1 cellular context compared by ENCODE assay signal in the genomic region with DNA sequence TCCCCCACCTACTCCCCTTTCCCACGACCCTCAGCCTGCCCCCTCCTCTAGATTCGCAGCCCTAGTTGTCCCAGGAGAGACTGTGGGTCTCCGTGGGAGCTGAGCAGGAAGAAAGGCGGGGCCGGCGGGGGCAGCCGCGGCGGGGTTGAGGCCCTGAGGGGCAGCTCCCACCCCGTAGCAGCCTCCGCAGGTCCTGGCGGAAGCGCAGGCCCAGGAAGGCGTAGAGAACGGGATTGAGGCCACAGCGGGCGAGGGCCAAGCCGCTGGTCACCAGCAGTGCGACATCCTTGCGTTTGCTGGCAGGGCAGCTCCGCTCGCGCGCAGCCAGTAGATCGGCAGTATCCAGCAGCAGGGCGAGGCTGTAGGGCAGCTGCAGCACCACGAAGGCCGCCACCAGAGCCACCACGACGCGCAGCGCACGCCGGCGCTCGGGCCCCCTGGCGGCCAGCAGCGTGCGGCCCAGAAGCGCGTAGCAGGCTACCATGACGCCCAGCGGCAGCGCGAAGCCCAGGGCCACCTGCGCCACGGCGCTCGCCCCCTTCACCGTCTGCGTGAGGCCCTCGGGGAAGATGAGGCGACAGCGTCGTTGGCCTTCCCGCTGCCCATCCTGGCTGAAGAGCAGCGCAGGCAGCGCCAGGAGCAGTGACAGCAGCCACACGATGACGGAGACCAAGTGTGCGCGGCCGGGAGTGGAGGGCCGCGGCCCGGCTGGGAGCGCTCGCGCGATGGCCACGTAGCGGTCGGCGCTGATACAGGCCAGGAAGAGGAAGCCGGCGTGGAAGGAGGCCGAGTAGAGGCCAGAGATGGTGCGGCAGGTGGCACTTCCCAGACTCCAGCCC.
A peak's percentile ranks its signal among the peaks of the same experiment; 100 is the strongest.
TF ChIP-seq lines count a peak whose summit lies in the region.

No MANE protein-coding gene starts in this region.

TF ChIP-seq in HEK293, 187 proteins besides CTCF, POLR2A, EP300 and RAD21 (continued from another document and continues in another):
- TF ChIP-seq, protein P1, sequence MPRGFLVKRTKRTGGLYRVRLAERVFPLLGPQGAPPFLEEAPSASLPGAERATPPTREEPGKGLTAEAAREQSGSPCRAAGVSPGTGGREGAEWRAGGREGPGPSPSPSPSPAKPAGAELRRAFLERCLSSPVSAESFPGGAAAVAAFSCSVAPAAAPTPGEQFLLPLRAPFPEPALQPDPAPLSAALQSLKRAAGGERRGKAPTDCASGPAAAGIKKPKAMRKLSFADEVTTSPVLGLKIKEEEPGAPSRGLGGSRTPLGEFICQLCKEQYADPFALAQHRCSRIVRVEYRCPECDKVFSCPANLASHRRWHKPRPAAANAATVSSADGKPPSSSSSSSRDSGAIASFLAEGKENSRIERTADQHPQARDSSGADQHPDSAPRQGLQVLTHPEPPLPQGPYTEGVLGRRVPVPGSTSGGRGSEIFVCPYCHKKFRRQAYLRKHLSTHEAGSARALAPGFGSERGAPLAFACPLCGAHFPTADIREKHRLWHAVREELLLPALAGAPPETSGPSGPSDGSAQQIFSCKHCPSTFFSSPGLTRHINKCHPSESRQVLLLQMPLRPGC (tag by site-specific recombination; IDR thresholded peaks at IDR 0.05) = peak; percentile 15; the same call in 1 of the 2 replicates
- TF ChIP-seq, protein P2, sequence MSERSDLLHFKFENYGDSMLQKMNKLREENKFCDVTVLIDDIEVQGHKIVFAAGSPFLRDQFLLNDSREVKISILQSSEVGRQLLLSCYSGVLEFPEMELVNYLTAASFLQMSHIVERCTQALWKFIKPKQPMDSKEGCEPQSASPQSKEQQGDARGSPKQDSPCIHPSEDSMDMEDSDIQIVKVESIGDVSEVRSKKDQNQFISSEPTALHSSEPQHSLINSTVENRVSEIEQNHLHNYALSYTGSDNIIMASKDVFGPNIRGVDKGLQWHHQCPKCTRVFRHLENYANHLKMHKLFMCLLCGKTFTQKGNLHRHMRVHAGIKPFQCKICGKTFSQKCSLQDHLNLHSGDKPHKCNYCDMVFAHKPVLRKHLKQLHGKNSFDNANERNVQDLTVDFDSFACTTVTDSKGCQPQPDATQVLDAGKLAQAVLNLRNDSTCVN (tag by site-specific recombination; optimal IDR thresholded peaks at IDR 0.05) = peak; percentile 87
- no peak for TF ChIP-seq ZFP41 (tag by site-specific recombination; IDR thresholded peaks at IDR 0.05; ENCODE audit: borderline replicate concordance)
- TF ChIP-seq, protein P3, sequence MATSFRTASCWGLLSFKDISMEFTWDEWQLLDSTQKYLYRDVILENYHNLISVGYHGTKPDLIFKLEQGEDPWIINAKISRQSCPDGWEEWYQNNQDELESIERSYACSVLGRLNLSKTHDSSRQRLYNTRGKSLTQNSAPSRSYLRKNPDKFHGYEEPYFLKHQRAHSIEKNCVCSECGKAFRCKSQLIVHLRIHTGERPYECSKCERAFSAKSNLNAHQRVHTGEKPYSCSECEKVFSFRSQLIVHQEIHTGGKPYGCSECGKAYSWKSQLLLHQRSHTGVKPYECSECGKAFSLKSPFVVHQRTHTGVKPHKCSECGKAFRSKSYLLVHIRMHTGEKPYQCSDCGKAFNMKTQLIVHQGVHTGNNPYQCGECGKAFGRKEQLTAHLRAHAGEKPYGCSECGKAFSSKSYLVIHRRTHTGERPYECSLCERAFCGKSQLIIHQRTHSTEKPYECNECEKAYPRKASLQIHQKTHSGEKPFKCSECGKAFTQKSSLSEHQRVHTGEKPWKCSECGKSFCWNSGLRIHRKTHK (tag by site-specific recombination; IDR thresholded peaks at IDR 0.05) = no peak
- TF ChIP-seq, protein P4, sequence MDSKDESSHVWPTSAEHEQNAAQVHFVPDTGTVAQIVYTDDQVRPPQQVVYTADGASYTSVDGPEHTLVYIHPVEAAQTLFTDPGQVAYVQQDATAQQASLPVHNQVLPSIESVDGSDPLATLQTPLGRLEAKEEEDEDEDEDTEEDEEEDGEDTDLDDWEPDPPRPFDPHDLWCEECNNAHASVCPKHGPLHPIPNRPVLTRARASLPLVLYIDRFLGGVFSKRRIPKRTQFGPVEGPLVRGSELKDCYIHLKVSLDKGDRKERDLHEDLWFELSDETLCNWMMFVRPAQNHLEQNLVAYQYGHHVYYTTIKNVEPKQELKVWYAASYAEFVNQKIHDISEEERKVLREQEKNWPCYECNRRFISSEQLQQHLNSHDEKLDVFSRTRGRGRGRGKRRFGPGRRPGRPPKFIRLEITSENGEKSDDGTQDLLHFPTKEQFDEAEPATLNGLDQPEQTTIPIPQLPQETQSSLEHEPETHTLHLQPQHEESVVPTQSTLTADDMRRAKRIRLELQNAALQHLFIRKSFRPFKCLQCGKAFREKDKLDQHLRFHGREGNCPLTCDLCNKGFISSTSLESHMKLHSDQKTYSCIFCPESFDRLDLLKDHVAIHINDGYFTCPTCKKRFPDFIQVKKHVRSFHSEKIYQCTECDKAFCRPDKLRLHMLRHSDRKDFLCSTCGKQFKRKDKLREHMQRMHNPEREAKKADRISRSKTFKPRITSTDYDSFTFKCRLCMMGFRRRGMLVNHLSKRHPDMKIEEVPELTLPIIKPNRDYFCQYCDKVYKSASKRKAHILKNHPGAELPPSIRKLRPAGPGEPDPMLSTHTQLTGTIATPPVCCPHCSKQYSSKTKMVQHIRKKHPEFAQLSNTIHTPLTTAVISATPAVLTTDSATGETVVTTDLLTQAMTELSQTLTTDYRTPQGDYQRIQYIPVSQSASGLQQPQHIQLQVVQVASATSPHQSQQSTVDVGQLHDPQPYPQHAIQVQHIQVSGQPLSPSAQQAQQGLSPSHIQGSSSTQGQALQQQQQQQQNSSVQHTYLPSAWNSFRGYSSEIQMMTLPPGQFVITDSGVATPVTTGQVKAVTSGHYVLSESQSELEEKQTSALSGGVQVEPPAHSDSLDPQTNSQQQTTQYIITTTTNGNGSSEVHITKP (tag by site-specific recombination; IDR thresholded peaks at IDR 0.05) = no peak
- no peak for TF ChIP-seq ZNF558 (tag by site-specific recombination; IDR thresholded peaks at IDR 0.05)
- TF ChIP-seq, protein P5, sequence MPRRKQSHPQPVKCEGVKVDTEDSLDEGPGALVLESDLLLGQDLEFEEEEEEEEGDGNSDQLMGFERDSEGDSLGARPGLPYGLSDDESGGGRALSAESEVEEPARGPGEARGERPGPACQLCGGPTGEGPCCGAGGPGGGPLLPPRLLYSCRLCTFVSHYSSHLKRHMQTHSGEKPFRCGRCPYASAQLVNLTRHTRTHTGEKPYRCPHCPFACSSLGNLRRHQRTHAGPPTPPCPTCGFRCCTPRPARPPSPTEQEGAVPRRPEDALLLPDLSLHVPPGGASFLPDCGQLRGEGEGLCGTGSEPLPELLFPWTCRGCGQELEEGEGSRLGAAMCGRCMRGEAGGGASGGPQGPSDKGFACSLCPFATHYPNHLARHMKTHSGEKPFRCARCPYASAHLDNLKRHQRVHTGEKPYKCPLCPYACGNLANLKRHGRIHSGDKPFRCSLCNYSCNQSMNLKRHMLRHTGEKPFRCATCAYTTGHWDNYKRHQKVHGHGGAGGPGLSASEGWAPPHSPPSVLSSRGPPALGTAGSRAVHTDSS (tag by site-specific recombination; IDR thresholded peaks at IDR 0.05) = no peak
- no peak; the same call in 1 of the 2 replicates for TF ChIP-seq KLF1 (tag by site-specific recombination; IDR thresholded peaks at IDR 0.05)
- TF ChIP-seq HOXD13 (CRISPR knock-in tag; IDR thresholded peaks at IDR 0.05; ENCODE audit: borderline replicate concordance) = no peak
- TF ChIP-seq ZNF214 (tag by site-specific recombination; IDR thresholded peaks at IDR 0.05; ENCODE audit: borderline replicate concordance) = no peak
- TF ChIP-seq, protein P6, sequence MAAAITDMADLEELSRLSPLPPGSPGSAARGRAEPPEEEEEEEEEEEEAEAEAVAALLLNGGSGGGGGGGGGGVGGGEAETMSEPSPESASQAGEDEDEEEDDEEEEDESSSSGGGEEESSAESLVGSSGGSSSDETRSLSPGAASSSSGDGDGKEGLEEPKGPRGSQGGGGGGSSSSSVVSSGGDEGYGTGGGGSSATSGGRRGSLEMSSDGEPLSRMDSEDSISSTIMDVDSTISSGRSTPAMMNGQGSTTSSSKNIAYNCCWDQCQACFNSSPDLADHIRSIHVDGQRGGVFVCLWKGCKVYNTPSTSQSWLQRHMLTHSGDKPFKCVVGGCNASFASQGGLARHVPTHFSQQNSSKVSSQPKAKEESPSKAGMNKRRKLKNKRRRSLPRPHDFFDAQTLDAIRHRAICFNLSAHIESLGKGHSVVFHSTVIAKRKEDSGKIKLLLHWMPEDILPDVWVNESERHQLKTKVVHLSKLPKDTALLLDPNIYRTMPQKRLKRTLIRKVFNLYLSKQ (tag by site-specific recombination; IDR thresholded peaks at IDR 0.05; ENCODE audit: borderline replicate concordance) = no peak
- TF ChIP-seq ZBTB21 (tag by site-specific recombination; IDR thresholded peaks at IDR 0.05) = 0 out of 2 replicates have a peak, but pooled peaks have one; percentile 11
- TF ChIP-seq, protein P7, sequence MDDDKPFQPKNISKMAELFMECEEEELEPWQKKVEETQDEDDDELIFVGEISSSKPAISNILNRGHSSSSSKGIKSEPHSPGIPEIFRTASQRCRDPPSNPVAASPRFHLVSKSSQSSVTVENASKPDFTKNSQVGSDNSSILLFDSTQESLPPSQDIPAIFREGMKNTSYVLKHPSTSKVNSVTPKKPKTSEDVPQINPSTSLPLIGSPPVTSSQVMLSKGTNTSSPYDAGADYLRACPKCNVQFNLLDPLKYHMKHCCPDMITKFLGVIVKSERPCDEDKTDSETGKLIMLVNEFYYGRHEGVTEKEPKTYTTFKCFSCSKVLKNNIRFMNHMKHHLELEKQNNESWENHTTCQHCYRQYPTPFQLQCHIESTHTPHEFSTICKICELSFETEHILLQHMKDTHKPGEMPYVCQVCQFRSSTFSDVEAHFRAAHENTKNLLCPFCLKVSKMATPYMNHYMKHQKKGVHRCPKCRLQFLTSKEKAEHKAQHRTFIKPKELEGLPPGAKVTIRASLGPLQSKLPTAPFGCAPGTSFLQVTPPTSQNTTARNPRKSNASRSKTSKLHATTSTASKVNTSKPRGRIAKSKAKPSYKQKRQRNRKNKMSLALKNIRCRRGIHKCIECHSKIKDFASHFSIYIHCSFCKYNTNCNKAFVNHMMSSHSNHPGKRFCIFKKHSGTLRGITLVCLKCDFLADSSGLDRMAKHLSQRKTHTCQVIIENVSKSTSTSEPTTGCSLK (tag by site-specific recombination; IDR thresholded peaks at IDR 0.05) = no peak
- no peak for TF ChIP-seq ZNF169 (tag by site-specific recombination; IDR thresholded peaks at IDR 0.05)
- no peak for TF ChIP-seq ZNF155 (tag by site-specific recombination; IDR thresholded peaks at IDR 0.05)
- TF ChIP-seq, protein P8, sequence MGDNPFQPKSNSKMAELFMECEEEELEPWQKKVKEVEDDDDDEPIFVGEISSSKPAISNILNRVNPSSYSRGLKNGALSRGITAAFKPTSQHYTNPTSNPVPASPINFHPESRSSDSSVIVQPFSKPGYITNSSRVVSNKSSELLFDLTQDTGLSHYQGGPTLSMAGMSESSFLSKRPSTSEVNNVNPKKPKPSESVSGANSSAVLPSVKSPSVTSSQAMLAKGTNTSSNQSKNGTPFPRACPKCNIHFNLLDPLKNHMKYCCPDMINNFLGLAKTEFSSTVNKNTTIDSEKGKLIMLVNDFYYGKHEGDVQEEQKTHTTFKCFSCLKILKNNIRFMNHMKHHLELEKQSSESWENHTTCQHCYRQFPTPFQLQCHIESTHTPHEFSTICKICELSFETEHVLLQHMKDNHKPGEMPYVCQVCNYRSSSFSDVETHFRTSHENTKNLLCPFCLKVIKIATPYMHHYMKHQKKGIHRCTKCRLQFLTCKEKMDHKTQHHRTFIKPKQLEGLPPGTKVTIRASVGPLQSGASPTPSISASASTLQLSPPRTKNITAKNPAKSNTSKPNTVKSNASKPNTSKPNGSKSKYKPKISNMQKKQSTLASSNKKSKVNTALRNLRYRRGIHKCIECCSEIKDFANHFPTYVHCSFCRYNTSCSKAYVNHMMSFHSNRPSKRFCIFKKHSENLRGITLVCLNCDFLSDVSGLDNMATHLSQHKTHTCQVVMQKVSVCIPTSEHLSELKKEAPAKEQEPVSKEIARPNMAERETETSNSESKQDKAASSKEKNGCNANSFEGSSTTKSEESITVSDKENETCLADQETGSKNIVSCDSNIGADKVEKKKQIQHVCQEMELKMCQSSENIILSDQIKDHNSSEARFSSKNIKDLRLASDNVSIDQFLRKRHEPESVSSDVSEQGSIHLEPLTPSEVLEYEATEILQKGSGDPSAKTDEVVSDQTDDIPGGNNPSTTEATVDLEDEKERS (tag by site-specific recombination; IDR thresholded peaks at IDR 0.05) = no peak
- TF ChIP-seq GLIS2 (tag by site-specific recombination; IDR thresholded peaks at IDR 0.05) = peak; percentile 85
- no peak for TF ChIP-seq ZNF121 (tag by site-specific recombination; IDR thresholded peaks at IDR 0.05)
- TF ChIP-seq, protein P9, sequence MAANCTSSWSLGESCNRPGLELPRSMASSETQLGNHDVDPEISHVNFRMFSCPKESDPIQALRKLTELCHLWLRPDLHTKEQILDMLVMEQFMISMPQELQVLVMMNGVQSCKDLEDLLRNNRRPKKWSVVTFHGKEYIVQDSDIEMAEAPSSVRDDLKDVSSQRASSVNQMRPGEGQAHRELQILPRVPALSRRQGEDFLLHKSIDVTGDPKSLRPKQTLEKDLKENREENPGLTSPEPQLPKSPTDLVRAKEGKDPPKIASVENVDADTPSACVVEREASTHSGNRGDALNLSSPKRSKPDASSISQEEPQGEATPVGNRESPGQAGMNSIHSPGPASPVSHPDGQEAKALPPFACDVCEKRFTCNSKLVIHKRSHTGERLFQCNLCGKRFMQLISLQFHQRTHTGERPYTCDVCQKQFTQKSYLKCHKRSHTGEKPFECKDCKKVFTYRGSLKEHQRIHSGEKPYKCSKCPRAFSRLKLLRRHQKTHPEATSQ (tag by site-specific recombination; IDR thresholded peaks at IDR 0.05) = 0 out of 2 replicates have a peak, but pooled peaks have one; percentile 65
- TF ChIP-seq ZNF621 (tag by site-specific recombination; IDR thresholded peaks at IDR 0.05) = no peak
- no peak for TF ChIP-seq GFI1B (tag by site-specific recombination; IDR thresholded peaks at IDR 0.05)
- TF ChIP-seq HOXA7 (CRISPR knock-in tag; IDR thresholded peaks at IDR 0.05; ENCODE audit: borderline replicate concordance) = no peak
- peak; percentile 97 for TF ChIP-seq ZNF600 (tag by site-specific recombination; IDR thresholded peaks at IDR 0.05)
- TF ChIP-seq ZNF510 (tag by site-specific recombination; IDR thresholded peaks at IDR 0.05; ENCODE audit: insufficient replicate concordance) = no peak
- TF ChIP-seq WT1 (tag by site-specific recombination; IDR thresholded peaks at IDR 0.05) = no peak
- TF ChIP-seq ZNF530 (tag by site-specific recombination; IDR thresholded peaks at IDR 0.05; ENCODE audit: low read depth) = no peak
- no peak for TF ChIP-seq ZNF48 (tag by site-specific recombination; IDR thresholded peaks at IDR 0.05)
- TF ChIP-seq MZF1 (tag by site-specific recombination; IDR thresholded peaks at IDR 0.05; ENCODE audit: borderline replicate concordance) = no peak
- TF ChIP-seq, protein P10, sequence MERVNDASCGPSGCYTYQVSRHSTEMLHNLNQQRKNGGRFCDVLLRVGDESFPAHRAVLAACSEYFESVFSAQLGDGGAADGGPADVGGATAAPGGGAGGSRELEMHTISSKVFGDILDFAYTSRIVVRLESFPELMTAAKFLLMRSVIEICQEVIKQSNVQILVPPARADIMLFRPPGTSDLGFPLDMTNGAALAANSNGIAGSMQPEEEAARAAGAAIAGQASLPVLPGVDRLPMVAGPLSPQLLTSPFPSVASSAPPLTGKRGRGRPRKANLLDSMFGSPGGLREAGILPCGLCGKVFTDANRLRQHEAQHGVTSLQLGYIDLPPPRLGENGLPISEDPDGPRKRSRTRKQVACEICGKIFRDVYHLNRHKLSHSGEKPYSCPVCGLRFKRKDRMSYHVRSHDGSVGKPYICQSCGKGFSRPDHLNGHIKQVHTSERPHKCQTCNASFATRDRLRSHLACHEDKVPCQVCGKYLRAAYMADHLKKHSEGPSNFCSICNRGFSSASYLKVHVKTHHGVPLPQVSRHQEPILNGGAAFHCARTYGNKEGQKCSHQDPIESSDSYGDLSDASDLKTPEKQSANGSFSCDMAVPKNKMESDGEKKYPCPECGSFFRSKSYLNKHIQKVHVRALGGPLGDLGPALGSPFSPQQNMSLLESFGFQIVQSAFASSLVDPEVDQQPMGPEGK (tag by site-specific recombination; IDR thresholded peaks at IDR 0.05) = peak; percentile 88
- TF ChIP-seq ZBTB8A (tag by site-specific recombination; IDR thresholded peaks at IDR 0.05) = peak; percentile 90
- TF ChIP-seq ZNF426 (tag by site-specific recombination; IDR thresholded peaks at IDR 0.05) = no peak
